9 cellular contexts compared by ENCODE assay signal in the genomic region with DNA sequence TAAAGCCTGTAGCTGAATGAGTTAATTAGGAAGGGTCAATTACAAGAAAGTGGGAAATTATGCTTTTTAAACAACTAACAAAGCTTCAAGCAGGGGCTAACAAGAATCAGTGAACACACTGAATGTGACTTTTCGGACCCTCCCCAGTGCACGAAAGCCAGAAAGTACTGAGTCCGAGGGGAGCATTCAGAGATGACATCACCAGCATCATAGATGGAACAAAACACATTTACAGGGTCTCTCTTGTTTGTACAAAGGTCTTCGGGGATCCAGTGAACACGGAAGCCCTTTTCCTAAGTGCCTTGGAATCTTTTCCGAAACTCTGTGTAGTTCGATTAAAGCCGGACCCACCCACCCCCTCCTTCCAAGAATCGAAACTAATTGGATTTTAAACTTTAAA. TPM values are rescaled to one million over a fixed set of nuclear protein-coding genes. Genes with fewer than 3 reads are reported as not detected.
A peak's percentile ranks its signal among the peaks of the same experiment; 100 is the strongest.
DNase-seq lines count a peak whose midpoint lies in the region; FAIRE-seq and TF ChIP-seq lines count a peak whose summit lies in the region.
"Had no signal": no experiment of that assay in that cellular context is flagged by ENCODE, and none has a peak within 500 bp of the region (broad histone marks: within the 10 kb centered on the region; RNA-seq: fewer than 3 reads in every experiment).

No MANE protein-coding gene starts in this region.

- H3K4me2 ChIP-seq in mesendoderm (ENCODE audit: low read length) = peak overlapping the region; percentile 54

- peak; percentile 36 for DNase-seq in D341Med (ENCODE audit: low spot score)
- peak; percentile 14 for DNase-seq in KG1 (lab: John Stamatoyannopoulos, UW)
- peak; percentile 21 for DNase-seq in bronchial epithelial cell (ENCODE audit: low read depth)
- peak; percentile 48 for DNase-seq in mesendoderm
- no peak for DNase-seq in SKM-1 (lab: John Stamatoyannopoulos, UW; ENCODE audit: unreplicated experiment)
- no peak for DNase-seq in epidermal melanocyte (ENCODE audit: insufficient read length, low spot score)
- no peak for DNase-seq in NCI-H524 (lab: John Stamatoyannopoulos, UW)
- DNase-seq in HCEC 1CT = no peak

- no peak overlapping the region for H3K23ac ChIP-seq in mesendoderm (ENCODE audit: low read length)

- no peak overlapping the region for H2BK15ac ChIP-seq in mesendoderm (replicated peaks; ENCODE audit: low read depth)

- no peak overlapping the region for H3K4ac ChIP-seq in mesendoderm (ENCODE audit: low read depth, low read length)

- H3K36me3 ChIP-seq in bronchial epithelial cell (ENCODE audit: control insufficient read depth, insufficient read depth, low read length) (no peaks in the 10 kb centered on the region), mesendoderm (ENCODE audit: control insufficient read depth, insufficient read depth, low read length) (no peaks in the 10 kb centered on the region)

- H3K56ac ChIP-seq in mesendoderm (ENCODE audit: low read length) = peak overlapping the region; percentile 93

- H3K79me2 ChIP-seq in mesendoderm (ENCODE audit: control insufficient read depth, insufficient read depth, low read length) = peaks cover 9% of the 10 kb centered on the region

- no peak overlapping the region for H3K27ac ChIP-seq in mesendoderm (ENCODE audit: low read depth, low read length)

- H2BK5ac ChIP-seq in mesendoderm (ENCODE audit: low read length) = no peak overlapping the region

- no peak overlapping the region for H4K5ac ChIP-seq in mesendoderm (ENCODE audit: low read length)

- no peak overlapping the region for H3K18ac ChIP-seq in mesendoderm (ENCODE audit: low read length)

- H3K79me1 ChIP-seq in mesendoderm (ENCODE audit: low read length) = no peaks in the 10 kb centered on the region

- H3K9ac ChIP-seq in mesendoderm (ENCODE audit: low read length) = peak overlapping the region; percentile 92

- no peak overlapping the region for H2BK120ac ChIP-seq in mesendoderm (ENCODE audit: low read depth, low read length)

- H2AK5ac ChIP-seq in mesendoderm (ENCODE audit: low read length) = no peak overlapping the region

- no peak for FAIRE-seq in bronchial epithelial cell (lab: Jason Lieb, UNC)
- FAIRE-seq: TTC549 had no signal

- no peak overlapping the region for H4K8ac ChIP-seq in mesendoderm (ENCODE audit: low read depth, low read length)

- TF ChIP-seq CTCF in bronchial epithelial cell (IDR thresholded peaks at IDR 0.05; ENCODE audit: insufficient read depth, low read length, severe bottlenecking) = no peak

- H3K4me3 ChIP-seq in bronchial epithelial cell (ENCODE audit: low read depth, low read length) = peak overlapping the region; percentile 95
- H3K4me3 ChIP-seq in mesendoderm (ENCODE audit: low read length) = peak overlapping the region; percentile 78

- H3K4me1 ChIP-seq in mesendoderm (ENCODE audit: control insufficient read depth, low read depth, low read length) = no peaks in the 10 kb centered on the region

- WGBS in mesendoderm (ENCODE audit: extremely low coverage, insufficient coverage, low lambda C conversion rate) = no CpG with 5 or more reads among the region's 9 CpGs

- H3K27me3 ChIP-seq in bronchial epithelial cell (ENCODE audit: control insufficient read depth, insufficient read depth, low read length) = no peaks in the 10 kb centered on the region
- no peaks in the 10 kb centered on the region for H3K27me3 ChIP-seq in mesendoderm (ENCODE audit: insufficient read depth, low read length, poor library complexity)

RNA-seq across cellular contexts. Expression of a gene that starts 0.8 kb away (rescaled TPM):
- 5.0 and 7.8 TPM in 2 replicates for total RNA-seq in bronchial epithelial cell
- polyA plus RNA-seq in mesendoderm (2013, experiment 1 of 2) = 30.9 TPM
- polyA plus RNA-seq in mesendoderm (2013, experiment 2 of 2) = 26.0 TPM

Comparison
In these comparisons a context has a peak if more than half of its experiments do, and no peak if none do; other contexts are left out.
1. DNase-seq: peak in D341Med (single experiment), KG1 (single experiment), bronchial epithelial cell (single experiment) and mesendoderm (single experiment); none in SKM-1 (single experiment), epidermal melanocyte (single experiment), NCI-H524 (0 of 2) and HCEC 1CT (single experiment).